In the genomic region with DNA sequence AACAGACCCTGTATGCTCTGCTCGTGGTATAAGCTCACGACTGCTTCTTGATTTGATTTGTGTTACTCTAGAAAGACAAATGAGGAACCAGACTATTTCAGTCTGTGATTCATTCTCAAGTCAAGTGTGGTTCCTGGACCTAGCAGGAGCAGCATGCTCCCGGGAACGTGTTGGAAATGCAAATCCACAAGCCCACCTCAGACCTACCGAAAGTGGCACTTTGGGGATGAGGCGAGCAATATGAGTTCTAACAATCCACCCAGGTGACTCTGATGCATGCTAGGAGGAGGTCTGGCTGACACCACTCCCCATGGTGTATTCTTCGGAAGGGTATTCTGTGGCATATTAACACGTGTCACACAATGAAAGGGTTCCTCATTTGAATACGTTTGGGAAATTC, we compare ENCODE assay signal across 1 cellular context.
TF ChIP-seq lines count a peak whose summit lies in the region.

No MANE protein-coding gene starts in this region.

TF ChIP-seq in GM12878, 131 proteins besides CTCF, POLR2A, EP300 and RAD21 (continued from another document and continues in another):
- TF ChIP-seq SMARCA5 (IDR thresholded peaks at IDR 0.05) = no peak
- TF ChIP-seq MYB (IDR thresholded peaks at IDR 0.05; ENCODE audit: borderline replicate concordance, low read depth, low read length) = no peak
- TF ChIP-seq YBX1 (IDR thresholded peaks at IDR 0.05) = no peak
- peak; percentile 85; the same call in 2 of the 3 replicates for TF ChIP-seq POU2F2 (IDR thresholded peaks at IDR 0.05; ENCODE audit: borderline replicate concordance, low read depth, low read length)
- TF ChIP-seq E4F1 (IDR thresholded peaks at IDR 0.05; ENCODE audit: borderline replicate concordance, partially characterized antibody) = no peak
- TF ChIP-seq SMAD5 (IDR thresholded peaks at IDR 0.05; ENCODE audit: low read depth) = no peak
- no peak for TF ChIP-seq RAD51 (IDR thresholded peaks at IDR 0.05)
- TF ChIP-seq, protein P1, sequence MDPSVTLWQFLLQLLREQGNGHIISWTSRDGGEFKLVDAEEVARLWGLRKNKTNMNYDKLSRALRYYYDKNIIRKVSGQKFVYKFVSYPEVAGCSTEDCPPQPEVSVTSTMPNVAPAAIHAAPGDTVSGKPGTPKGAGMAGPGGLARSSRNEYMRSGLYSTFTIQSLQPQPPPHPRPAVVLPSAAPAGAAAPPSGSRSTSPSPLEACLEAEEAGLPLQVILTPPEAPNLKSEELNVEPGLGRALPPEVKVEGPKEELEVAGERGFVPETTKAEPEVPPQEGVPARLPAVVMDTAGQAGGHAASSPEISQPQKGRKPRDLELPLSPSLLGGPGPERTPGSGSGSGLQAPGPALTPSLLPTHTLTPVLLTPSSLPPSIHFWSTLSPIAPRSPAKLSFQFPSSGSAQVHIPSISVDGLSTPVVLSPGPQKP (IDR thresholded peaks at IDR 0.05; ENCODE audit: low read depth, low read length) = no peak
- TF ChIP-seq, protein P2, sequence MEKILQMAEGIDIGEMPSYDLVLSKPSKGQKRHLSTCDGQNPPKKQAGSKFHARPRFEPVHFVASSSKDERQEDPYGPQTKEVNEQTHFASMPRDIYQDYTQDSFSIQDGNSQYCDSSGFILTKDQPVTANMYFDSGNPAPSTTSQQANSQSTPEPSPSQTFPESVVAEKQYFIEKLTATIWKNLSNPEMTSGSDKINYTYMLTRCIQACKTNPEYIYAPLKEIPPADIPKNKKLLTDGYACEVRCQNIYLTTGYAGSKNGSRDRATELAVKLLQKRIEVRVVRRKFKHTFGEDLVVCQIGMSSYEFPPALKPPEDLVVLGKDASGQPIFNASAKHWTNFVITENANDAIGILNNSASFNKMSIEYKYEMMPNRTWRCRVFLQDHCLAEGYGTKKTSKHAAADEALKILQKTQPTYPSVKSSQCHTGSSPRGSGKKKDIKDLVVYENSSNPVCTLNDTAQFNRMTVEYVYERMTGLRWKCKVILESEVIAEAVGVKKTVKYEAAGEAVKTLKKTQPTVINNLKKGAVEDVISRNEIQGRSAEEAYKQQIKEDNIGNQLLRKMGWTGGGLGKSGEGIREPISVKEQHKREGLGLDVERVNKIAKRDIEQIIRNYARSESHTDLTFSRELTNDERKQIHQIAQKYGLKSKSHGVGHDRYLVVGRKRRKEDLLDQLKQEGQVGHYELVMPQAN (conservative IDR thresholded peaks at IDR 0.05) = no peak
- 0 out of 2 replicates have a peak, but pooled peaks have one; percentile 12 for TF ChIP-seq ATF7 (IDR thresholded peaks at IDR 0.05; ENCODE audit: low read depth)
- no peak for TF ChIP-seq CEBPB (IDR thresholded peaks at IDR 0.05; ENCODE audit: borderline replicate concordance in 1 of 2, low read depth in 2 of 2, low read length in 2 of 2)
- TF ChIP-seq POLR2AphosphoS2 (IDR thresholded peaks at IDR 0.05; ENCODE audit: low read depth, low read length) = no peak
- TF ChIP-seq IKZF2 (IDR thresholded peaks at IDR 0.05) = peak; percentile 89 to 90
- no peak for TF ChIP-seq PBX3 (IDR thresholded peaks at IDR 0.05; ENCODE audit: insufficient replicate concordance, low read depth, low read length)
- TF ChIP-seq, protein P3, sequence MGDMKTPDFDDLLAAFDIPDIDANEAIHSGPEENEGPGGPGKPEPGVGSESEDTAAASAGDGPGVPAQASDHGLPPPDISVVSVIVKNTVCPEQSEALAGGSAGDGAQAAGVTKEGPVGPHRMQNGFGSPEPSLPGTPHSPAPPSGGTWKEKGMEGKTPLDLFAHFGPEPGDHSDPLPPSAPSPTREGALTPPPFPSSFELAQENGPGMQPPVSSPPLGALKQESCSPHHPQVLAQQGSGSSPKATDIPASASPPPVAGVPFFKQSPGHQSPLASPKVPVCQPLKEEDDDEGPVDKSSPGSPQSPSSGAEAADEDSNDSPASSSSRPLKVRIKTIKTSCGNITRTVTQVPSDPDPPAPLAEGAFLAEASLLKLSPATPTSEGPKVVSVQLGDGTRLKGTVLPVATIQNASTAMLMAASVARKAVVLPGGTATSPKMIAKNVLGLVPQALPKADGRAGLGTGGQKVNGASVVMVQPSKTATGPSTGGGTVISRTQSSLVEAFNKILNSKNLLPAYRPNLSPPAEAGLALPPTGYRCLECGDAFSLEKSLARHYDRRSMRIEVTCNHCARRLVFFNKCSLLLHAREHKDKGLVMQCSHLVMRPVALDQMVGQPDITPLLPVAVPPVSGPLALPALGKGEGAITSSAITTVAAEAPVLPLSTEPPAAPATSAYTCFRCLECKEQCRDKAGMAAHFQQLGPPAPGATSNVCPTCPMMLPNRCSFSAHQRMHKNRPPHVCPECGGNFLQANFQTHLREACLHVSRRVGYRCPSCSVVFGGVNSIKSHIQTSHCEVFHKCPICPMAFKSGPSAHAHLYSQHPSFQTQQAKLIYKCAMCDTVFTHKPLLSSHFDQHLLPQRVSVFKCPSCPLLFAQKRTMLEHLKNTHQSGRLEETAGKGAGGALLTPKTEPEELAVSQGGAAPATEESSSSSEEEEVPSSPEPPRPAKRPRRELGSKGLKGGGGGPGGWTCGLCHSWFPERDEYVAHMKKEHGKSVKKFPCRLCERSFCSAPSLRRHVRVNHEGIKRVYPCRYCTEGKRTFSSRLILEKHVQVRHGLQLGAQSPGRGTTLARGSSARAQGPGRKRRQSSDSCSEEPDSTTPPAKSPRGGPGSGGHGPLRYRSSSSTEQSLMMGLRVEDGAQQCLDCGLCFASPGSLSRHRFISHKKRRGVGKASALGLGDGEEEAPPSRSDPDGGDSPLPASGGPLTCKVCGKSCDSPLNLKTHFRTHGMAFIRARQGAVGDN (IDR thresholded peaks at IDR 0.05) = no peak
- no peak for TF ChIP-seq RFX5 (IDR thresholded peaks at IDR 0.05; ENCODE audit: low read depth, low read length)
- TF ChIP-seq YY1 (IDR thresholded peaks at IDR 0.05; ENCODE audit: low read depth, low read length) = no peak
- no peak for TF ChIP-seq PAX8 (IDR thresholded peaks at IDR 0.05)
- TF ChIP-seq FOXM1 (IDR thresholded peaks at IDR 0.05; ENCODE audit: low read depth, low read length) = no peak
- peak; percentile 75 for TF ChIP-seq SPI1 (IDR thresholded peaks at IDR 0.05; ENCODE audit: borderline replicate concordance, insufficient read depth, low read depth, low read length)
- no peak for TF ChIP-seq ESRRA (IDR thresholded peaks at IDR 0.05; ENCODE audit: low read length)
- no peak for TF ChIP-seq TCF7 (IDR thresholded peaks at IDR 0.05; ENCODE audit: borderline replicate concordance)
- no peak for TF ChIP-seq SIX5 (IDR thresholded peaks at IDR 0.05; ENCODE audit: low read depth, low read length, severe bottlenecking)
- TF ChIP-seq, protein P4, sequence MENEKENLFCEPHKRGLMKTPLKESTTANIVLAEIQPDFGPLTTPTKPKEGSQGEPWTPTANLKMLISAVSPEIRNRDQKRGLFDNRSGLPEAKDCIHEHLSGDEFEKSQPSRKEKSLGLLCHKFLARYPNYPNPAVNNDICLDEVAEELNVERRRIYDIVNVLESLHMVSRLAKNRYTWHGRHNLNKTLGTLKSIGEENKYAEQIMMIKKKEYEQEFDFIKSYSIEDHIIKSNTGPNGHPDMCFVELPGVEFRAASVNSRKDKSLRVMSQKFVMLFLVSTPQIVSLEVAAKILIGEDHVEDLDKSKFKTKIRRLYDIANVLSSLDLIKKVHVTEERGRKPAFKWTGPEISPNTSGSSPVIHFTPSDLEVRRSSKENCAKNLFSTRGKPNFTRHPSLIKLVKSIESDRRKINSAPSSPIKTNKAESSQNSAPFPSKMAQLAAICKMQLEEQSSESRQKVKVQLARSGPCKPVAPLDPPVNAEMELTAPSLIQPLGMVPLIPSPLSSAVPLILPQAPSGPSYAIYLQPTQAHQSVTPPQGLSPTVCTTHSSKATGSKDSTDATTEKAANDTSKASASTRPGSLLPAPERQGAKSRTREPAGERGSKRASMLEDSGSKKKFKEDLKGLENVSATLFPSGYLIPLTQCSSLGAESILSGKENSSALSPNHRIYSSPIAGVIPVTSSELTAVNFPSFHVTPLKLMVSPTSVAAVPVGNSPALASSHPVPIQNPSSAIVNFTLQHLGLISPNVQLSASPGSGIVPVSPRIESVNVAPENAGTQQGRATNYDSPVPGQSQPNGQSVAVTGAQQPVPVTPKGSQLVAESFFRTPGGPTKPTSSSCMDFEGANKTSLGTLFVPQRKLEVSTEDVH (IDR thresholded peaks at IDR 0.05; ENCODE audit: low read depth, partially characterized antibody) = no peak
- TF ChIP-seq, protein P5, sequence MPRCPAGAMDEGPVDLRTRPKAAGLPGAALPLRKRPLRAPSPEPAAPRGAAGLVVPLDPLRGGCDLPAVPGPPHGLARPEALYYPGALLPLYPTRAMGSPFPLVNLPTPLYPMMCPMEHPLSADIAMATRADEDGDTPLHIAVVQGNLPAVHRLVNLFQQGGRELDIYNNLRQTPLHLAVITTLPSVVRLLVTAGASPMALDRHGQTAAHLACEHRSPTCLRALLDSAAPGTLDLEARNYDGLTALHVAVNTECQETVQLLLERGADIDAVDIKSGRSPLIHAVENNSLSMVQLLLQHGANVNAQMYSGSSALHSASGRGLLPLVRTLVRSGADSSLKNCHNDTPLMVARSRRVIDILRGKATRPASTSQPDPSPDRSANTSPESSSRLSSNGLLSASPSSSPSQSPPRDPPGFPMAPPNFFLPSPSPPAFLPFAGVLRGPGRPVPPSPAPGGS (IDR thresholded peaks at IDR 0.05; ENCODE audit: borderline replicate concordance, insufficient read depth, low read depth, low read length, poor library complexity, severe bottlenecking) = no peak
- TF ChIP-seq SREBF2 (IDR thresholded peaks at IDR 0.05; ENCODE audit: low read length) = no peak
- TF ChIP-seq NFYA (IDR thresholded peaks at IDR 0.05; ENCODE audit: borderline replicate concordance, low read depth, low read length) = no peak
- no peak for TF ChIP-seq MXI1 (IDR thresholded peaks at IDR 0.05; ENCODE audit: low read depth, low read length)
- peak; percentile 65 to 70 for TF ChIP-seq BHLHE40 (IDR thresholded peaks at IDR 0.05; ENCODE audit: borderline replicate concordance in 1 of 2, low read depth in 2 of 2, low read length in 1 of 2)
- TF ChIP-seq TCF12 (IDR thresholded peaks at IDR 0.05; ENCODE audit: low read depth, low read length) = no peak
- peak; percentile 96 for TF ChIP-seq EED (IDR thresholded peaks at IDR 0.05; ENCODE audit: low read depth)
- TF ChIP-seq, protein P6, sequence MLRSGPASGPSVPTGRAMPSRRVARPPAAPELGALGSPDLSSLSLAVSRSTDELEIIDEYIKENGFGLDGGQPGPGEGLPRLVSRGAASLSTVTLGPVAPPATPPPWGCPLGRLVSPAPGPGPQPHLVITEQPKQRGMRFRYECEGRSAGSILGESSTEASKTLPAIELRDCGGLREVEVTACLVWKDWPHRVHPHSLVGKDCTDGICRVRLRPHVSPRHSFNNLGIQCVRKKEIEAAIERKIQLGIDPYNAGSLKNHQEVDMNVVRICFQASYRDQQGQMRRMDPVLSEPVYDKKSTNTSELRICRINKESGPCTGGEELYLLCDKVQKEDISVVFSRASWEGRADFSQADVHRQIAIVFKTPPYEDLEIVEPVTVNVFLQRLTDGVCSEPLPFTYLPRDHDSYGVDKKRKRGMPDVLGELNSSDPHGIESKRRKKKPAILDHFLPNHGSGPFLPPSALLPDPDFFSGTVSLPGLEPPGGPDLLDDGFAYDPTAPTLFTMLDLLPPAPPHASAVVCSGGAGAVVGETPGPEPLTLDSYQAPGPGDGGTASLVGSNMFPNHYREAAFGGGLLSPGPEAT (IDR thresholded peaks at IDR 0.05; ENCODE audit: low read depth) = peak; percentile 67; the same call in 1 of the 2 replicates
- TF ChIP-seq CREM (IDR thresholded peaks at IDR 0.05; ENCODE audit: low read depth) = no peak
- no peak for TF ChIP-seq ZNF622 (IDR thresholded peaks at IDR 0.05)
- no peak for TF ChIP-seq RCOR1 (conservative IDR thresholded peaks at IDR 0.05; ENCODE audit: low read depth, low read length)
- no peak for TF ChIP-seq SIN3A (IDR thresholded peaks at IDR 0.05; ENCODE audit: low read depth, low read length)
- TF ChIP-seq GATAD2B (conservative IDR thresholded peaks at IDR 0.05; ENCODE audit: low read depth) = no peak
- no peak for TF ChIP-seq SKIL (IDR thresholded peaks at IDR 0.05; ENCODE audit: low read depth, poor library complexity, severe bottlenecking)
- no peak for TF ChIP-seq NR2F1 (conservative IDR thresholded peaks at IDR 0.05)
